Comparison of ENCODE assay signal across 22 cellular contexts in the genomic region with DNA sequence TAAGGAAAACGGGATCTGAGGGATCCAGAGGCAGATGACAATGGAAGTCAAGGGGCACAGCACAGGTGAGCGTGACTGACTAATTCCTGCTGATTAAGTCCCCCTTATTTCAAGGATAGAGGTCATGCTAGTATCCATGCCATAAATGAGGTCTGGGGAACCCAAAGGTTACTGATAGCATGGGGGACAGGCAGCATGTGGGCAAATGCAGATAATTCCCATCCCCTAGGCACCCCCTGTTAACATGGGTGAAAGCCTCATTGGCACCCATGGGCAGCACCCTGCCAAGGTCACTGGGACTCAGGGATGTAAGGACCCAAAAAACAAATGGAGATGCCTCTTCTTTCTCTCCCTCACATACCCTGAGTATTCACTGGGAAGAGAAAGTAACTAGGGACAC.
"Had no signal": no experiment of that assay in that cellular context is flagged by ENCODE, and none has a peak within 500 bp of the region (broad histone marks: within the 10 kb centered on the region; RNA-seq: fewer than 3 reads in every experiment).

No MANE protein-coding gene starts in this region.

- H3K4me3 Mint-ChIP-seq: IgD-negative memory B cell had no signal

- ATAC-seq: K562, Panc1, PC-3 had no signal

- DNase-seq: Kasumi-1, MM.1S, NCI-H1092 treated with DMSO at 0.1 percent for 48 hours, NCI-H1417, NCI-H1436 treated with DMSO at 0.1 percent for 48 hours, NCI-H1694, NCI-H1930, NCI-H2081, NCI-H2107, NCI-H2227 treated with DMSO at 0.1 percent for 48 hours, NCI-H524, NCI-H69, NCI-H774, PC-3, SHP77, SK-N-SH, SW 1271 had no signal

- H3K27ac Mint-ChIP-seq: IgD-negative memory B cell had no signal

- H3K4me2 ChIP-seq: KMS-11, SK-N-SH had no signal

- H3K9me2 ChIP-seq: SK-N-SH had no signal

- H3K27ac ChIP-seq: KMS-11, RWPE1 had no signal

- H3K9ac ChIP-seq: KMS-11, SK-N-SH had no signal

- H3K4me3 ChIP-seq: K562 had no signal
